In genomic region chr18:73690222-73690621, GRCh38 we compare ENCODE assay signal across 1 cellular context.
TF ChIP-seq lines count a peak whose summit lies in the region.

No MANE protein-coding gene starts in this region.

TF ChIP-seq in GM12878, 131 proteins besides CTCF, POLR2A, EP300 and RAD21 (continued from another document):
- TF ChIP-seq PRDM15 (CRISPR knock-in tag; IDR thresholded peaks at IDR 0.05) (no peak), RAD51 (IDR thresholded peaks at IDR 0.05) (no peak), PKNOX1 (IDR thresholded peaks at IDR 0.05) (no peak), RUNX3 (IDR thresholded peaks at IDR 0.05; ENCODE audit: low read length) (no peak), TARDBP (IDR thresholded peaks at IDR 0.05; ENCODE audit: borderline replicate concordance) (no peak), SMAD5 (IDR thresholded peaks at IDR 0.05; ENCODE audit: low read depth) (no peak), LARP7 (IDR thresholded peaks at IDR 0.05) (no peak), EGR1 (IDR thresholded peaks at IDR 0.05; ENCODE audit: borderline replicate concordance in 1 of 2, low read depth in 2 of 2, low read length in 2 of 2) (no peak), FOXK2 (IDR thresholded peaks at IDR 0.05) (no peak), EED (IDR thresholded peaks at IDR 0.05; ENCODE audit: low read depth) (no peak), PAX5 (IDR thresholded peaks at IDR 0.05; ENCODE audit: borderline replicate concordance, low read depth, low read length) (no peak), STAT3 (IDR thresholded peaks at IDR 0.05; ENCODE audit: low read depth, low read length) (no peak), RELA (IDR thresholded peaks at IDR 0.05; ENCODE audit: borderline replicate concordance, partially characterized antibody) (no peak), SMARCA5 (IDR thresholded peaks at IDR 0.05) (no peak)
TF ChIP-seq in GM12878: peak in this region for 0.
